Comparison of ENCODE assay signal across 9 cellular contexts in the genomic region with DNA sequence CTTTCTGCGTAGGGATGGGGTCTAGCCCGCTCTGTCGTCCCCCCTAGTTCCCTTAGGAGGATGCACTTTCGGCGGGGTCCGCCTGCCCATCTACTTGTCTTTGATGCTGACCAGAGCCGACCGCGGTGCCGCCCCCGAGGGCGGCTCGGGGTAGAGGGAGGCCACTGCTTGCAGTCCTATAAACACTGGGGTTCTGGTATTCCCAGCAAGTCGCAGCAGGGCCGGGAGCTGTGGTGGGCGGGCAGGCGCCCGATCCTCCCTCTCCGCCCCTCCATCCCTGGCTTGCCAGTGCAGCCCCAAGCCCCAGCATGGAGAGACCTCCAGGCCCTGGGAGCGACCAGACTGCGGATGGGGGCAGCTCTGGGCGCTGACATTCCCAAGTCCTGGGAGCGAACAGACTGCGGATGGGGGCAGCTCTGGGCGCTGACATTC. TPM values are rescaled to one million over a fixed set of nuclear protein-coding genes. Genes with fewer than 3 reads are reported as not detected.
A peak's percentile ranks its signal among the peaks of the same experiment; 100 is the strongest.
DNase-seq lines count a peak whose midpoint lies in the region; ATAC-seq, FAIRE-seq and TF ChIP-seq lines count a peak whose summit lies in the region.
"Had no signal": no experiment of that assay in that cellular context is flagged by ENCODE, and none has a peak within 500 bp of the region (broad histone marks: within the 10 kb centered on the region; RNA-seq: fewer than 3 reads in every experiment).

No MANE protein-coding gene starts in this region.

- no peaks in the 10 kb centered on the region for H3K27me3 ChIP-seq in dorsolateral prefrontal cortex

- FAIRE-seq in GM12892 (lab: Jason Lieb, UNC): no peak

- in situ Hi-C loops in ACHN (cut with HindIII; ENCODE audit: low pct_ligation_motif_present, low pct_unique_long_range_greater_than_20kb, low sequenced_read_pairs): no loop called here

- H3K27ac ChIP-seq in dorsolateral prefrontal cortex: peak overlapping the region in 54 of 59 donors; percentile 7 to 92 (median 81)

- no peak for TF ChIP-seq POLR2A in GM12892 (IDR thresholded peaks at IDR 0.05; ENCODE audit: low read depth, low read length)

- H3K4me1 Mint-ChIP-seq in Calu3 (ENCODE audit: low read depth, unreplicated experiment) (peaks cover 19% of the 10 kb centered on the region), natural killer cell (peaks cover 8 to 23% of the 10 kb centered on the region in 2 donors)

- peak in 1 of 3 donors; percentile 1 for ATAC-seq in natural killer cell
- ATAC-seq in HG03439 (IDR thresholded peaks at IDR 0.05; ENCODE audit: unreplicated experiment): no peak

- peak; percentile 20 for DNase-seq in Calu3
- no peak for DNase-seq in LNCaP clone FGC (ENCODE audit: low read depth)
- DNase-seq in dorsolateral prefrontal cortex: no peak
- no peak for DNase-seq in natural killer cell
- DNase-seq in ACHN: no peak
- no peak for DNase-seq in midbrain (lab: John Stamatoyannopoulos, UW)
- DNase-seq in GM12892 (ENCODE audit: insufficient read length): no peak

- H3K27ac Mint-ChIP-seq in Calu3 (ENCODE audit: unreplicated experiment): peak overlapping the region; percentile 52
- peak overlapping the region in 1 of 2 donors; percentile 71 for H3K27ac Mint-ChIP-seq in natural killer cell

- intact Hi-C loops in Calu3 (cut with micrococcal nuclease; ENCODE audit: unreplicated experiment) (no loop called here), dorsolateral prefrontal cortex (cut with DNase I) (loop anchor here in 1 of 2 donors (10.0 kb wide), 1 partner anchor 97 kb away; a partner anchor contains a TSS), natural killer cell (cut with micrococcal nuclease) (no loop called here)

- no peak for TF ChIP-seq CTCF in Calu3 (IDR thresholded peaks at IDR 0.05; ENCODE audit: unreplicated experiment)
- TF ChIP-seq CTCF in LNCaP clone FGC (IDR thresholded peaks at IDR 0.05; ENCODE audit: control insufficient read depth, extremely low read depth, insufficient read depth): no peak
- TF ChIP-seq CTCF in dorsolateral prefrontal cortex (IDR thresholded peaks at IDR 0.05 in 54 of 56, conservative IDR thresholded peaks at IDR 0.05 in 2 of 56; ENCODE audit: low read depth in 1 of 56, partially characterized antibody in 56 of 56): no peak
- no peak for TF ChIP-seq CTCF in natural killer cell (IDR thresholded peaks at IDR 0.05)

- H3K27me3 Mint-ChIP-seq in Calu3 (ENCODE audit: unreplicated experiment) (no peaks in the 10 kb centered on the region), natural killer cell (ENCODE audit: low read depth in 2 of 2) (no peaks in the 10 kb centered on the region)

- BruUV-seq in Calu3 (replicated peaks; lab: Mats Ljungman, UMichigan): no TSS peak

- no peaks in the 10 kb centered on the region for H3K9me3 Mint-ChIP-seq in Calu3 (ENCODE audit: low read depth, unreplicated experiment)
- H3K9me3 Mint-ChIP-seq in natural killer cell: no peaks in the 10 kb centered on the region

- peak overlapping the region; percentile 73 for H3K4me3 Mint-ChIP-seq in Calu3 (ENCODE audit: low read depth, unreplicated experiment)
- peak overlapping the region; percentile 89 for H3K4me3 Mint-ChIP-seq in natural killer cell

- H3K4me3 ChIP-seq in LNCaP clone FGC (ENCODE audit: low read depth, low read length) (peak overlapping the region; percentile 60), dorsolateral prefrontal cortex (peak overlapping the region; percentile 53 to 97 (median 87))

- CTCF ChIA-PET in Calu3 (lab: Charles Lee): interaction anchor here (0.7 to 3.5 kb wide), 3 partner anchors 11 to 980 kb away, joined by 3 to 13 read pairs (median 6); no protein-coding TSS in a partner anchor

- peaks cover 34% of the 10 kb centered on the region for H3K36me3 Mint-ChIP-seq in Calu3 (ENCODE audit: insufficient read depth, unreplicated experiment)
- no peaks in the 10 kb centered on the region for H3K36me3 Mint-ChIP-seq in natural killer cell

RNA-seq across cellular contexts. Expression of a gene that starts 0.8 kb away (rescaled TPM):
- total RNA-seq in Calu3 (2022) (67.3 and 73.0 TPM in 2 replicates), dorsolateral prefrontal cortex (100 to 1,000 TPM in 10 of 120 experiments, 10 to 100 TPM in 110; 21.9 to 147 (median 66.9) TPM), natural killer cell (10 to 100 TPM; 13.1 to 28.1 (median 25.0) TPM)
- 7.3 TPM for polyA plus RNA-seq in GM12892 (2012; ENCODE audit: missing spikeins)

RNA-seq across cellular contexts. Expression of a gene that starts 31.8 kb away (rescaled TPM):
- 82.8 and 86.7 TPM in 2 replicates for total RNA-seq in Calu3 (2022)
- 10 to 100 TPM; 22.2 to 60.6 (median 33.3) TPM for total RNA-seq in dorsolateral prefrontal cortex
- total RNA-seq in natural killer cell: 100 to 1,000 TPM; 136 to 209 (median 154) TPM
- 82.3 TPM for polyA plus RNA-seq in GM12892 (2012; ENCODE audit: missing spikeins)

RNA-seq across cellular contexts. Expression of a gene that starts 32.0 kb away (rescaled TPM):
- total RNA-seq in Calu3 (2022) (17.5 and 20.3 TPM in 2 replicates), dorsolateral prefrontal cortex (10 to 100 TPM in 109 of 120 experiments, 1 to 10 TPM in 11; 7.3 to 21.9 (median 14.1) TPM), natural killer cell (10 to 100 TPM in 1 of 3 donors, 1 to 10 TPM in 2; 7.8 to 11.1 (median 9.5) TPM)
- polyA plus RNA-seq in GM12892 (2012; ENCODE audit: missing spikeins): 3.2 TPM

RNA-seq across cellular contexts. Expression of a gene that starts 47.4 kb away (rescaled TPM):
- total RNA-seq in Calu3 (2022) (0.29 and 0.71 TPM in 2 replicates), dorsolateral prefrontal cortex (1 to 10 TPM in 56 of 120 experiments, under 1 TPM in 51, not detected in 13; 0.14 to 3.2 (median 1.1) TPM), natural killer cell (1 to 10 TPM in 2 of 3 donors, under 1 TPM in 1; 0.18 to 2.2 (median 1.2) TPM)
- polyA plus RNA-seq in GM12892 (2012; ENCODE audit: missing spikeins): 0.23 TPM
- total RNA-seq: RPMI7951 had no signal
